Comparison of ENCODE assay signal across 2 cellular contexts in the genomic region with DNA sequence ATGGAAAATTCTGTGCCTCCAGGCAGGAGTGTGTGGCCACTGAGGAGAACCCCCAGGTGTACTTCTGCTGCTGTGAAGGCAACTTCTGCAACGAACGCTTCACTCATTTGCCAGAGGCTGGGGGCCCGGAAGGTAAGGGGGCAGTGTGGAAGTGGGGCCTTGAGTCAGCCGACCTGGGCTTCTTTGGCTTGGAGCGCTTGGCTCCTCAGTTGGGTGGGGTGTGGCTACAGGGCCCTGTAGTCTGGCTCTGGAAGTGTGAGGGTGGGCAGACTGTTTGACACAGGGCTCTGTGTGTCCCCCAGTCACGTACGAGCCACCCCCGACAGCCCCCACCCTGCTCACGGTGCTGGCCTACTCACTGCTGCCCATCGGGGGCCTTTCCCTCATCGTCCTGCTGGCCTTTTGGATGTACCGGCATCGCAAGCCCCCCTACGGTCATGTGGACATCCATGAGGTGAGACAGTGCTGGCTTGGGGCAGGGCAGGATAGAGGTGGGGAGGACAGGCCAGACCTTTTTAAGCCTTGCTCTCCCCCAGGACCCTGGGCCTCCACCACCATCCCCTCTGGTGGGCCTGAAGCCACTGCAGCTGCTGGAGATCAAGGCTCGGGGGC.
TF ChIP-seq lines count a peak whose summit lies in the region.

No MANE protein-coding gene starts in this region.

TF ChIP-seq in IMR-90, 13 proteins besides CTCF, POLR2A, EP300 and RAD21:
- TF ChIP-seq FOS (IDR thresholded peaks at IDR 0.05; ENCODE audit: low read depth, low read length) (no peak), RCOR1 (IDR thresholded peaks at IDR 0.05; ENCODE audit: insufficient replicate concordance, low read length) (no peak), CHD1 (IDR thresholded peaks at IDR 0.05; ENCODE audit: low read depth, low read length) (no peak), MAFK (IDR thresholded peaks at IDR 0.05; ENCODE audit: low read depth, low read length) (no peak), SMC3 (IDR thresholded peaks at IDR 0.05; ENCODE audit: low read depth, low read length) (no peak), MAZ (IDR thresholded peaks at IDR 0.05; ENCODE audit: borderline replicate concordance, low read depth, low read length) (no peak)

TF ChIP-seq in HepG2, 621 proteins besides CTCF, POLR2A, EP300 and RAD21:
- no peak for TF ChIP-seq ZSCAN21 (CRISPR knock-in tag; IDR thresholded peaks at IDR 0.05; ENCODE audit: borderline replicate concordance)
- TF ChIP-seq ZNF557 (CRISPR knock-in tag; IDR thresholded peaks at IDR 0.05), result no peak
- no peak for TF ChIP-seq HNRNPH1 (optimal IDR thresholded peaks at IDR 0.05; ENCODE audit: low read depth, low read length)
- no peak for TF ChIP-seq ZBTB20 (CRISPR knock-in tag; IDR thresholded peaks at IDR 0.05; ENCODE audit: borderline replicate concordance, low read depth)
- TF ChIP-seq, protein P1, sequence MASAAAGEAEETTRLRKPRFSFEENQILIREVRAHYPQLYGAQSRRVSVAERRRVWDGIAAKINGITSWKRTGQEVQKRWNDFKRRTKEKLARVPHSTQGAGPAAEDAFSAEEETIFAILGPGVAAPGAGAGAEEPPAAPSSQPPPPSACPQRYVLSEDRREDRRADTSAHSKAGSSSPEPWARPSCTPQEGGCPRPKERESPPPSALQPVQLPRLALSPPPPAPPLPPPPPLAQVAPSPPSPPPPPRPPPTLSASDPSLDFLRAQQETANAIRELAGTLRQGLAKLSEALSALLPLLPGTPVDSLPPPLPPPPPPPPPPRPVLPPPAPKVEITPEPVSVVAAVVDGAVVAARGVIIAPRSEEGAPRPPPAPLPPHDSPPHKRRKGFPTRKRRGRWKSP (CRISPR knock-in tag; IDR thresholded peaks at IDR 0.05), result no peak
- TF ChIP-seq, protein P2, sequence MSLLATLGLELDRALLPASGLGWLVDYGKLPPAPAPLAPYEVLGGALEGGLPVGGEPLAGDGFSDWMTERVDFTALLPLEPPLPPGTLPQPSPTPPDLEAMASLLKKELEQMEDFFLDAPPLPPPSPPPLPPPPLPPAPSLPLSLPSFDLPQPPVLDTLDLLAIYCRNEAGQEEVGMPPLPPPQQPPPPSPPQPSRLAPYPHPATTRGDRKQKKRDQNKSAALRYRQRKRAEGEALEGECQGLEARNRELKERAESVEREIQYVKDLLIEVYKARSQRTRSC (CRISPR knock-in tag; IDR thresholded peaks at IDR 0.05; ENCODE audit: low read depth), result no peak
- TF ChIP-seq, protein P3, sequence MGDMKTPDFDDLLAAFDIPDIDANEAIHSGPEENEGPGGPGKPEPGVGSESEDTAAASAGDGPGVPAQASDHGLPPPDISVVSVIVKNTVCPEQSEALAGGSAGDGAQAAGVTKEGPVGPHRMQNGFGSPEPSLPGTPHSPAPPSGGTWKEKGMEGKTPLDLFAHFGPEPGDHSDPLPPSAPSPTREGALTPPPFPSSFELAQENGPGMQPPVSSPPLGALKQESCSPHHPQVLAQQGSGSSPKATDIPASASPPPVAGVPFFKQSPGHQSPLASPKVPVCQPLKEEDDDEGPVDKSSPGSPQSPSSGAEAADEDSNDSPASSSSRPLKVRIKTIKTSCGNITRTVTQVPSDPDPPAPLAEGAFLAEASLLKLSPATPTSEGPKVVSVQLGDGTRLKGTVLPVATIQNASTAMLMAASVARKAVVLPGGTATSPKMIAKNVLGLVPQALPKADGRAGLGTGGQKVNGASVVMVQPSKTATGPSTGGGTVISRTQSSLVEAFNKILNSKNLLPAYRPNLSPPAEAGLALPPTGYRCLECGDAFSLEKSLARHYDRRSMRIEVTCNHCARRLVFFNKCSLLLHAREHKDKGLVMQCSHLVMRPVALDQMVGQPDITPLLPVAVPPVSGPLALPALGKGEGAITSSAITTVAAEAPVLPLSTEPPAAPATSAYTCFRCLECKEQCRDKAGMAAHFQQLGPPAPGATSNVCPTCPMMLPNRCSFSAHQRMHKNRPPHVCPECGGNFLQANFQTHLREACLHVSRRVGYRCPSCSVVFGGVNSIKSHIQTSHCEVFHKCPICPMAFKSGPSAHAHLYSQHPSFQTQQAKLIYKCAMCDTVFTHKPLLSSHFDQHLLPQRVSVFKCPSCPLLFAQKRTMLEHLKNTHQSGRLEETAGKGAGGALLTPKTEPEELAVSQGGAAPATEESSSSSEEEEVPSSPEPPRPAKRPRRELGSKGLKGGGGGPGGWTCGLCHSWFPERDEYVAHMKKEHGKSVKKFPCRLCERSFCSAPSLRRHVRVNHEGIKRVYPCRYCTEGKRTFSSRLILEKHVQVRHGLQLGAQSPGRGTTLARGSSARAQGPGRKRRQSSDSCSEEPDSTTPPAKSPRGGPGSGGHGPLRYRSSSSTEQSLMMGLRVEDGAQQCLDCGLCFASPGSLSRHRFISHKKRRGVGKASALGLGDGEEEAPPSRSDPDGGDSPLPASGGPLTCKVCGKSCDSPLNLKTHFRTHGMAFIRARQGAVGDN (CRISPR knock-in tag; IDR thresholded peaks at IDR 0.05), result no peak
- TF ChIP-seq, protein P4, sequence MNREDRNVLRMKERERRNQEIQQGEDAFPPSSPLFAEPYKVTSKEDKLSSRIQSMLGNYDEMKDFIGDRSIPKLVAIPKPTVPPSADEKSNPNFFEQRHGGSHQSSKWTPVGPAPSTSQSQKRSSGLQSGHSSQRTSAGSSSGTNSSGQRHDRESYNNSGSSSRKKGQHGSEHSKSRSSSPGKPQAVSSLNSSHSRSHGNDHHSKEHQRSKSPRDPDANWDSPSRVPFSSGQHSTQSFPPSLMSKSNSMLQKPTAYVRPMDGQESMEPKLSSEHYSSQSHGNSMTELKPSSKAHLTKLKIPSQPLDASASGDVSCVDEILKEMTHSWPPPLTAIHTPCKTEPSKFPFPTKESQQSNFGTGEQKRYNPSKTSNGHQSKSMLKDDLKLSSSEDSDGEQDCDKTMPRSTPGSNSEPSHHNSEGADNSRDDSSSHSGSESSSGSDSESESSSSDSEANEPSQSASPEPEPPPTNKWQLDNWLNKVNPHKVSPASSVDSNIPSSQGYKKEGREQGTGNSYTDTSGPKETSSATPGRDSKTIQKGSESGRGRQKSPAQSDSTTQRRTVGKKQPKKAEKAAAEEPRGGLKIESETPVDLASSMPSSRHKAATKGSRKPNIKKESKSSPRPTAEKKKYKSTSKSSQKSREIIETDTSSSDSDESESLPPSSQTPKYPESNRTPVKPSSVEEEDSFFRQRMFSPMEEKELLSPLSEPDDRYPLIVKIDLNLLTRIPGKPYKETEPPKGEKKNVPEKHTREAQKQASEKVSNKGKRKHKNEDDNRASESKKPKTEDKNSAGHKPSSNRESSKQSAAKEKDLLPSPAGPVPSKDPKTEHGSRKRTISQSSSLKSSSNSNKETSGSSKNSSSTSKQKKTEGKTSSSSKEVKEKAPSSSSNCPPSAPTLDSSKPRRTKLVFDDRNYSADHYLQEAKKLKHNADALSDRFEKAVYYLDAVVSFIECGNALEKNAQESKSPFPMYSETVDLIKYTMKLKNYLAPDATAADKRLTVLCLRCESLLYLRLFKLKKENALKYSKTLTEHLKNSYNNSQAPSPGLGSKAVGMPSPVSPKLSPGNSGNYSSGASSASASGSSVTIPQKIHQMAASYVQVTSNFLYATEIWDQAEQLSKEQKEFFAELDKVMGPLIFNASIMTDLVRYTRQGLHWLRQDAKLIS (CRISPR knock-in tag; IDR thresholded peaks at IDR 0.05), result no peak
- TF ChIP-seq, protein P5, sequence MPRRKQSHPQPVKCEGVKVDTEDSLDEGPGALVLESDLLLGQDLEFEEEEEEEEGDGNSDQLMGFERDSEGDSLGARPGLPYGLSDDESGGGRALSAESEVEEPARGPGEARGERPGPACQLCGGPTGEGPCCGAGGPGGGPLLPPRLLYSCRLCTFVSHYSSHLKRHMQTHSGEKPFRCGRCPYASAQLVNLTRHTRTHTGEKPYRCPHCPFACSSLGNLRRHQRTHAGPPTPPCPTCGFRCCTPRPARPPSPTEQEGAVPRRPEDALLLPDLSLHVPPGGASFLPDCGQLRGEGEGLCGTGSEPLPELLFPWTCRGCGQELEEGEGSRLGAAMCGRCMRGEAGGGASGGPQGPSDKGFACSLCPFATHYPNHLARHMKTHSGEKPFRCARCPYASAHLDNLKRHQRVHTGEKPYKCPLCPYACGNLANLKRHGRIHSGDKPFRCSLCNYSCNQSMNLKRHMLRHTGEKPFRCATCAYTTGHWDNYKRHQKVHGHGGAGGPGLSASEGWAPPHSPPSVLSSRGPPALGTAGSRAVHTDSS (CRISPR knock-in tag; conservative IDR thresholded peaks at IDR 0.05), result no peak
- TF ChIP-seq ZNF547 (CRISPR knock-in tag; IDR thresholded peaks at IDR 0.05), result no peak
- TF ChIP-seq, protein P6, sequence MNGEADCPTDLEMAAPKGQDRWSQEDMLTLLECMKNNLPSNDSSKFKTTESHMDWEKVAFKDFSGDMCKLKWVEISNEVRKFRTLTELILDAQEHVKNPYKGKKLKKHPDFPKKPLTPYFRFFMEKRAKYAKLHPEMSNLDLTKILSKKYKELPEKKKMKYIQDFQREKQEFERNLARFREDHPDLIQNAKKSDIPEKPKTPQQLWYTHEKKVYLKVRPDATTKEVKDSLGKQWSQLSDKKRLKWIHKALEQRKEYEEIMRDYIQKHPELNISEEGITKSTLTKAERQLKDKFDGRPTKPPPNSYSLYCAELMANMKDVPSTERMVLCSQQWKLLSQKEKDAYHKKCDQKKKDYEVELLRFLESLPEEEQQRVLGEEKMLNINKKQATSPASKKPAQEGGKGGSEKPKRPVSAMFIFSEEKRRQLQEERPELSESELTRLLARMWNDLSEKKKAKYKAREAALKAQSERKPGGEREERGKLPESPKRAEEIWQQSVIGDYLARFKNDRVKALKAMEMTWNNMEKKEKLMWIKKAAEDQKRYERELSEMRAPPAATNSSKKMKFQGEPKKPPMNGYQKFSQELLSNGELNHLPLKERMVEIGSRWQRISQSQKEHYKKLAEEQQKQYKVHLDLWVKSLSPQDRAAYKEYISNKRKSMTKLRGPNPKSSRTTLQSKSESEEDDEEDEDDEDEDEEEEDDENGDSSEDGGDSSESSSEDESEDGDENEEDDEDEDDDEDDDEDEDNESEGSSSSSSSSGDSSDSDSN (CRISPR knock-in tag; IDR thresholded peaks at IDR 0.05), result no peak
- TF ChIP-seq ZNF138 (CRISPR knock-in tag; IDR thresholded peaks at IDR 0.05; ENCODE audit: low read depth), result no peak
- no peak for TF ChIP-seq REPIN1 (CRISPR knock-in tag; IDR thresholded peaks at IDR 0.05; ENCODE audit: borderline replicate concordance, low read depth)
- TF ChIP-seq RXRB (CRISPR knock-in tag; IDR thresholded peaks at IDR 0.05; ENCODE audit: borderline replicate concordance), result no peak
- TF ChIP-seq MED13 (CRISPR knock-in tag; IDR thresholded peaks at IDR 0.05), result no peak
